In the genomic region with DNA sequence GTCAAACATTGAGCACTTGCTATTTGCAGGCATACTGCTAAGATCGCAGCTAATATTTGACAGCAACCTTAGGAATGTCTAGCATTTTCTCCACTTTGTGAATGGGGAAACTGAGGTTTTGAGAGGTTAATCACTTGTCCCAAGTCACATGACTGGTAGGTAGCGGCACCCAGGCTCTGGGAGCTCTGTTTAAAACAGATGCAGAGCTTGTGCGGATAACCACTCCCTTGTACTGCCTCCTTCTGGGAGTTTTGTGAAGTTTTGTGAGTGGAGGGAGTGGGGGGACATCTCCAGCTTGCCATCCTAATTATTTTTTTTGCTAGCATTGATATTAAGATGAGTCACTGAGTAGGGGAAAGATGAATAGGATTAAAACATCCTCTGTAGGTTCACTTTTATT, we compare ENCODE assay signal across 27 cellular contexts.
"Had no signal": no experiment of that assay in that cellular context is flagged by ENCODE, and none has a peak within 500 bp of the region (broad histone marks: within the 10 kb centered on the region; RNA-seq: fewer than 3 reads in every experiment).

No MANE protein-coding gene starts in this region.

- H3K36me3 Mint-ChIP-seq: activated naive CD4-positive, alpha-beta T cell treated with anti-CD3 and anti-CD28 coated beads, Interleukin-2, amount 50 U/mL, for 72 hours; brain; naive thymus-derived CD8-positive, alpha-beta T cell had no signal

- H3K9me3 Mint-ChIP-seq: activated B cell treated with CpG ODN at 0.5 μM for 24 hours; activated naive CD4-positive, alpha-beta T cell treated with anti-CD3 and anti-CD28 coated beads, Interleukin-2, amount 50 U/mL, for 72 hours; activated T-cell treated with anti-CD3 and anti-CD28 coated beads, Interleukin-2, amount 50 U/mL, for 24 hours; activated T-helper 17 cell treated with anti-CD3 and anti-CD28 coated beads, Interleukin-2, amount 50 U/mL, for 72 hours; dendritic cell treated with granulocyte-macrophage colony-stimulating factor and Interleukin-4, amounts not matched to agents 40 ng/mL and 50 ng/mL, for 4 days; T-helper 1 cell treated with Interleukin-12 subunit alpha and Interleukin-12 subunit beta and Interleukin-4 antibody, amounts not matched to agents 30 μg/mL and 1 μg/mL, for 36 hours had no signal

- DNase-seq: activated B cell treated with CpG ODN at 0.5 μM for 24 hours; activated CD4-positive, alpha-beta T cell treated with anti-CD3 and anti-CD28 coated beads for 36 hours; activated CD4-positive, alpha-beta T cell treated with anti-CD3 and anti-CD28 coated beads, Interleukin-2, amount 50 U/mL, for 4 hours; activated CD8-positive, alpha-beta memory T cell treated with anti-CD3 and anti-CD28 coated beads for 24 hours; activated CD8-positive, alpha-beta memory T cell treated with anti-CD3 and anti-CD28 coated beads, Interleukin-2, amount 50 U/mL, for 4 hours; activated T-cell treated with anti-CD3 and anti-CD28 coated beads, Interleukin-2, amount 50 U/mL, for 24 hours; aorta; effector CD4-positive, alpha-beta T cell; foreskin melanocyte; glutamatergic neuron; left colon; lower lobe of right lung; naive thymus-derived CD8-positive, alpha-beta T cell; pancreas; sigmoid colon; stimulated activated CD4-positive, alpha-beta T cell treated with anti-CD3 and anti-CD28 coated beads, Interleukin-4, amount 100 ng/mL, for 1 hour; stimulated activated naive CD4-positive, alpha-beta T cell; T1000; upper lobe of left lung had no signal

- H3K27me3 ChIP-seq: upper lobe of left lung had no signal

- H3K27ac ChIP-seq: hepatocyte, lower lobe of right lung, pancreas, sigmoid colon, upper lobe of left lung had no signal

- H3K4me1 Mint-ChIP-seq: activated B cell treated with CpG ODN at 0.5 μM for 24 hours; activated CD4-positive, alpha-beta T cell treated with anti-CD3 and anti-CD28 coated beads for 36 hours; activated T-helper 17 cell treated with anti-CD3 and anti-CD28 coated beads, Interleukin-2, amount 50 U/mL, for 72 hours; naive thymus-derived CD8-positive, alpha-beta T cell had no signal

- ATAC-seq: activated CD4-positive, alpha-beta T cell treated with anti-CD3 and anti-CD28 coated beads for 36 hours; activated naive CD4-positive, alpha-beta T cell treated with anti-CD3 and anti-CD28 coated beads, Interleukin-2, amount 50 U/mL, for 72 hours; activated T-helper 17 cell treated with anti-CD3 and anti-CD28 coated beads, Interleukin-2, amount 50 U/mL, for 72 hours; esophagus mucosa; left colon; lower lobe of right lung; naive thymus-derived CD8-positive, alpha-beta T cell had no signal

- H3K4me1 ChIP-seq: lower lobe of right lung, pancreas, sigmoid colon had no signal

- H3K27ac Mint-ChIP-seq: activated B cell treated with CpG ODN at 0.5 μM for 24 hours; activated CD4-positive, alpha-beta T cell treated with anti-CD3 and anti-CD28 coated beads for 36 hours; activated naive CD4-positive, alpha-beta T cell treated with anti-CD3 and anti-CD28 coated beads, Interleukin-2, amount 50 U/mL, for 72 hours; activated T-cell treated with anti-CD3 and anti-CD28 coated beads, Interleukin-2, amount 50 U/mL, for 24 hours; activated T-helper 17 cell treated with anti-CD3 and anti-CD28 coated beads, Interleukin-2, amount 50 U/mL, for 72 hours; brain; dendritic cell treated with granulocyte-macrophage colony-stimulating factor and Interleukin-4, amounts not matched to agents 40 ng/mL and 50 ng/mL, for 4 days; naive thymus-derived CD8-positive, alpha-beta T cell; T-helper 1 cell treated with Interleukin-12 subunit alpha and Interleukin-12 subunit beta and Interleukin-4 antibody, amounts not matched to agents 30 μg/mL and 1 μg/mL, for 36 hours had no signal

- H2AFZ ChIP-seq: hepatocyte had no signal

- H3K4me3 Mint-ChIP-seq: activated B cell treated with CpG ODN at 0.5 μM for 24 hours; activated CD4-positive, alpha-beta T cell treated with anti-CD3 and anti-CD28 coated beads for 36 hours; activated T-cell treated with anti-CD3 and anti-CD28 coated beads, Interleukin-2, amount 50 U/mL, for 24 hours; activated T-helper 17 cell treated with anti-CD3 and anti-CD28 coated beads, Interleukin-2, amount 50 U/mL, for 72 hours; dendritic cell treated with granulocyte-macrophage colony-stimulating factor and Interleukin-4, amounts not matched to agents 40 ng/mL and 50 ng/mL, for 4 days; naive thymus-derived CD8-positive, alpha-beta T cell; T-helper 1 cell treated with Interleukin-12 subunit alpha and Interleukin-12 subunit beta and Interleukin-4 antibody, amounts not matched to agents 30 μg/mL and 1 μg/mL, for 36 hours had no signal

- H3K79me2 ChIP-seq: hepatocyte had no signal

- H3K36me3 ChIP-seq: lower lobe of right lung, pancreas, sigmoid colon, upper lobe of left lung had no signal

- H3K9me3 ChIP-seq: lower lobe of right lung, pancreas, sigmoid colon, upper lobe of left lung had no signal

- H3K4me3 ChIP-seq: hepatocyte, lower lobe of right lung, pancreas, sigmoid colon, smooth muscle cell, upper lobe of left lung had no signal
